ENCODE assay signal across 17 cellular contexts in the genomic region with DNA sequence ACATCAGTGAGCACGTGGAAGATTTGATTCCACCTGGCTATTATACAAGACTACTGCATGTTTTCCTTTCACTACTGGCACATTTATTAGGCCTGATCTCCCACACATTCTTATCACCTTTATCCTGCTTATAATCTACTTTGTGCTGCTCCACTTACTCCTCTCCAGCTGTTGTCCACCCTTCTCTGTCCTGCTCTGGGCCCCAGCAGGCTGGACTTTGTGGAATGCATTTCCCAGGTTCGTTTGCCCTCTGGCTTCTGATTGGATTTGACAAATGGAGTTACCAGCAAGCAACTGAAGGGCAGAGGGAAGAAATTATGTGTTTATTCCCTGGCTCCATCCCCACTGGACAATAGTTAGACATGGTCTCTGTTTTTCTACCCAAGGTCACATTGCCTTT.
DNase-seq lines count a peak whose midpoint lies in the region; ATAC-seq and TF ChIP-seq lines count a peak whose summit lies in the region.
"Had no signal": no experiment of that assay in that cellular context is flagged by ENCODE, and none has a peak within 500 bp of the region (broad histone marks: within the 10 kb centered on the region; RNA-seq: fewer than 3 reads in every experiment).

No MANE protein-coding gene starts in this region.

- H3K4me3 ChIP-seq in IMR-90 (ENCODE audit: insufficient read depth, low read depth, low read length) (no peak overlapping the region), neuronal stem cell (ENCODE audit: low read length in 2 of 2) (no peak overlapping the region), ovary (no peak overlapping the region)
- H3K4me3 ChIP-seq: HAP-1 had no signal

- H3K27me3 ChIP-seq in IMR-90 (ENCODE audit: control insufficient read depth, insufficient read depth, low read length) (no peaks in the 10 kb centered on the region), neuronal stem cell (ENCODE audit: control insufficient read depth in 3 of 3, insufficient read depth in 3 of 3, low read depth in 1 of 3, low read length in 3 of 3) (no peaks in the 10 kb centered on the region), ovary (no peaks in the 10 kb centered on the region)

- H3K4ac ChIP-seq in IMR-90 (ENCODE audit: low read depth, low read length) (no peak overlapping the region), neuronal stem cell (ENCODE audit: low read length) (no peak overlapping the region)

- ATAC-seq in IMR-90 (ENCODE audit: low read depth) (no peak), SK-N-SH treated with all-trans-retinoic acid at 6 μM for 48 hours (peak; percentile 68)
- ATAC-seq: PC-3 had no signal

- no peaks in the 10 kb centered on the region for H3K9me1 ChIP-seq in IMR-90 (ENCODE audit: insufficient read depth, low read length)

- H3K4me2 ChIP-seq in IMR-90 (ENCODE audit: low read depth, low read length): no peak overlapping the region
- H3K4me2 ChIP-seq in neuronal stem cell (ENCODE audit: insufficient read depth, low read length, poor library complexity, severe bottlenecking): no peak overlapping the region

- H3K79me1 ChIP-seq in IMR-90 (ENCODE audit: low read depth in 1 of 2, low read length in 2 of 2) (no peaks in the 10 kb centered on the region), neuronal stem cell (ENCODE audit: low read depth, low read length) (no peaks in the 10 kb centered on the region)

- POLR2A ChIA-PET in IMR-90 (lab: Charles Lee; ENCODE audit: unreplicated experiment): no interaction called here

- no peak for TF ChIP-seq POLR2A in IMR-90 (IDR thresholded peaks at IDR 0.05; ENCODE audit: low read depth, low read length)
- TF ChIP-seq POLR2A in ovary (IDR thresholded peaks at IDR 0.05): no peak

- intact Hi-C loops in IMR-90 (cut with micrococcal nuclease) (no loop called here), ovary (cut with DNase I) (no loop called here)

- no peak for TF ChIP-seq CTCF in IMR-90 (conservative IDR thresholded peaks at IDR 0.05; ENCODE audit: low read depth, low read length)
- no peak for TF ChIP-seq CTCF in ovary (IDR thresholded peaks at IDR 0.05)

- H2BK12ac ChIP-seq in neuronal stem cell (ENCODE audit: low read length): no peak overlapping the region

- H3K18ac ChIP-seq in IMR-90 (ENCODE audit: low read depth, low read length) (no peak overlapping the region), neuronal stem cell (ENCODE audit: low read length) (no peak overlapping the region)

- no peak for TF ChIP-seq EP300 in ovary (IDR thresholded peaks at IDR 0.05)

- BruUV-seq in IMR-90 (replicated peaks; lab: Mats Ljungman, UMichigan): no TSS peak

- H2BK120ac ChIP-seq in IMR-90 (ENCODE audit: low read depth, low read length) (no peak overlapping the region), neuronal stem cell (ENCODE audit: low read depth, low read length) (no peak overlapping the region)

- H3K23ac ChIP-seq in IMR-90 (ENCODE audit: low read depth, low read length): no peak overlapping the region
- H3K23ac ChIP-seq in neuronal stem cell (ENCODE audit: low read depth, low read length, poor library complexity): no peak overlapping the region

- no peak overlapping the region for H2BK15ac ChIP-seq in IMR-90 (ENCODE audit: low read depth, low read length)
- H2BK15ac ChIP-seq in neuronal stem cell (ENCODE audit: low read length): no peak overlapping the region

- H3K9me3 ChIP-seq in IMR-90 (ENCODE audit: control insufficient read depth, insufficient read depth, low read length) (peaks cover 2% of the 10 kb centered on the region), neuronal stem cell (replicated peaks in 1 of 2; ENCODE audit: control insufficient read depth in 2 of 2, insufficient read depth in 1 of 2, low read depth in 1 of 2, low read length in 2 of 2) (peaks cover 0 to 10% of the 10 kb centered on the region in 2 donors), ovary (no peaks in the 10 kb centered on the region)
- H3K9me3 ChIP-seq: HAP-1 had no signal

- CTCF ChIA-PET in IMR-90 (lab: Yijun Ruan, JAX): no interaction called here

- TF ChIP-seq RAD21 in IMR-90 (IDR thresholded peaks at IDR 0.05; ENCODE audit: low read length): no peak

- no peak overlapping the region for H4K5ac ChIP-seq in IMR-90 (ENCODE audit: low read depth, low read length)

- no peak overlapping the region for H2AK9ac ChIP-seq in IMR-90 (replicated peaks; ENCODE audit: low read depth, low read length, poor library complexity)

- peak overlapping the region; percentile 9; the same call in 1 of the 2 replicates for H4K91ac ChIP-seq in IMR-90 (ENCODE audit: insufficient read depth, low read depth, low read length)
- H4K91ac ChIP-seq in neuronal stem cell (ENCODE audit: low read depth, low read length, poor library complexity): no peak overlapping the region

- H3K4me1 ChIP-seq in IMR-90 (ENCODE audit: control insufficient read depth, insufficient read depth, low read length): no peaks in the 10 kb centered on the region
- peaks cover 0 to 5% of the 10 kb centered on the region in 2 donors for H3K4me1 ChIP-seq in neuronal stem cell (ENCODE audit: control insufficient read depth in 2 of 2, insufficient read depth in 1 of 2, low read depth in 1 of 2, low read length in 2 of 2)
- no peaks in the 10 kb centered on the region for H3K4me1 ChIP-seq in ovary (ENCODE audit: insufficient read depth)
- H3K4me1 ChIP-seq: HAP-1 had no signal

- H3K36me3 ChIP-seq in IMR-90 (ENCODE audit: control insufficient read depth, insufficient read depth, low read length) (no peaks in the 10 kb centered on the region), neuronal stem cell (replicated peaks in 1 of 2; ENCODE audit: control insufficient read depth in 2 of 2, insufficient read depth in 2 of 2, low read length in 2 of 2) (no peaks in the 10 kb centered on the region), ovary (no peaks in the 10 kb centered on the region)
- H3K36me3 ChIP-seq: HAP-1 had no signal

- H3K9ac ChIP-seq in IMR-90 (ENCODE audit: low read depth, low read length) (no peak overlapping the region), neuronal stem cell (ENCODE audit: low read depth, low read length, poor library complexity) (no peak overlapping the region)

- no peak overlapping the region for H2BK5ac ChIP-seq in IMR-90 (ENCODE audit: low read depth, low read length, poor library complexity, severe bottlenecking)
- H2BK5ac ChIP-seq in neuronal stem cell (ENCODE audit: low read length): no peak overlapping the region

- H2AFZ ChIP-seq in IMR-90 (replicated peaks; ENCODE audit: low read length, poor library complexity) (no peak overlapping the region), neuronal stem cell (ENCODE audit: low read length) (no peak overlapping the region)

- no CpG with 5 or more reads among the region's 2 CpGs for WGBS in IMR-90 (ENCODE audit: extremely low coverage in 2 of 2, insufficient read length in 1 of 2), 2 experiments
- WGBS in neuronal stem cell (ENCODE audit: extremely low coverage in 2 of 2, insufficient read length in 2 of 2, insufficient replicate concordance in 1 of 2), 2 donors: no CpG with 5 or more reads among the region's 2 CpGs
- WGBS in ovary, 3 donors: 9 to 24% (median 15%) methylated on average over 2 of the region's 2 CpGs

- H3K27ac ChIP-seq in IMR-90 (ENCODE audit: insufficient read depth, low read length) (no peak overlapping the region), neuronal stem cell (replicated peaks; ENCODE audit: low read length) (peak overlapping the region; percentile 34), ovary (no peak overlapping the region)

- in situ Hi-C loops in IMR-90 (cut with MboI; ENCODE audit: low sequenced_read_pairs): no loop called here

- dilution Hi-C loops in IMR-90 (cut with HindIII; ENCODE audit: low sequenced_read_pairs, unreplicated experiment): no loop called here

- H2BK20ac ChIP-seq in IMR-90 (ENCODE audit: low read depth, low read length): no peak overlapping the region

- H3K14ac ChIP-seq in IMR-90 (replicated peaks; ENCODE audit: low read depth, low read length) (no peak overlapping the region), neuronal stem cell (ENCODE audit: low read length) (no peak overlapping the region)

- DNase-seq in DMS 273 (lab: John Stamatoyannopoulos, UW; ENCODE audit: unreplicated experiment) (peak; percentile 54), IMR-90 (no peak), neuronal stem cell (ENCODE audit: low spot score) (peak; percentile 14), superior temporal gyrus (ENCODE audit: extremely low spot score) (no peak), ovary (no peak), cortex of kidney (lab: John Stamatoyannopoulos, UW) (no peak)
- DNase-seq: Calu3; DMS53; HFFc6; KBM-7; MM.1S; NCI-H2029; NCI-H2227 treated with DMSO at 0.1 percent for 48 hours; NK-92 treated with Interleukin-12 subunit alpha and Interleukin-12 subunit beta, amount 100 ng/mL, for 24 hours; PC-3 had no signal

- no peak overlapping the region for H4K8ac ChIP-seq in IMR-90 (ENCODE audit: low read depth in 2 of 2, low read length in 2 of 2)
- no peak overlapping the region for H4K8ac ChIP-seq in neuronal stem cell (ENCODE audit: low read depth, low read length)

- H2AK5ac ChIP-seq in IMR-90 (ENCODE audit: low read depth, low read length) (no peak overlapping the region), neuronal stem cell (ENCODE audit: low read depth, low read length) (no peak overlapping the region)

- H3K56ac ChIP-seq in IMR-90 (ENCODE audit: extremely low read depth, insufficient read depth, low read length): no peak overlapping the region

- H4K20me1 ChIP-seq in IMR-90 (ENCODE audit: insufficient read depth, low read length): no peaks in the 10 kb centered on the region

TF ChIP-seq in IMR-90, 13 proteins besides CTCF, POLR2A, EP300 and RAD21 (continues in another document):
- TF ChIP-seq BHLHE40 (IDR thresholded peaks at IDR 0.05; ENCODE audit: low read depth, low read length): no peak
- no peak for TF ChIP-seq RFX5 (IDR thresholded peaks at IDR 0.05; ENCODE audit: low read depth, low read length)
- TF ChIP-seq SMC3 (IDR thresholded peaks at IDR 0.05; ENCODE audit: low read depth, low read length): no peak

TF ChIP-seq in SK-N-SH treated with all-trans-retinoic acid at 6 μM for 48 hours, 23 proteins besides CTCF, POLR2A, EP300 and RAD21 (continues in another document):
- TF ChIP-seq, protein P1, sequence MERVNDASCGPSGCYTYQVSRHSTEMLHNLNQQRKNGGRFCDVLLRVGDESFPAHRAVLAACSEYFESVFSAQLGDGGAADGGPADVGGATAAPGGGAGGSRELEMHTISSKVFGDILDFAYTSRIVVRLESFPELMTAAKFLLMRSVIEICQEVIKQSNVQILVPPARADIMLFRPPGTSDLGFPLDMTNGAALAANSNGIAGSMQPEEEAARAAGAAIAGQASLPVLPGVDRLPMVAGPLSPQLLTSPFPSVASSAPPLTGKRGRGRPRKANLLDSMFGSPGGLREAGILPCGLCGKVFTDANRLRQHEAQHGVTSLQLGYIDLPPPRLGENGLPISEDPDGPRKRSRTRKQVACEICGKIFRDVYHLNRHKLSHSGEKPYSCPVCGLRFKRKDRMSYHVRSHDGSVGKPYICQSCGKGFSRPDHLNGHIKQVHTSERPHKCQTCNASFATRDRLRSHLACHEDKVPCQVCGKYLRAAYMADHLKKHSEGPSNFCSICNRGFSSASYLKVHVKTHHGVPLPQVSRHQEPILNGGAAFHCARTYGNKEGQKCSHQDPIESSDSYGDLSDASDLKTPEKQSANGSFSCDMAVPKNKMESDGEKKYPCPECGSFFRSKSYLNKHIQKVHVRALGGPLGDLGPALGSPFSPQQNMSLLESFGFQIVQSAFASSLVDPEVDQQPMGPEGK (CRISPR knock-in tag; IDR thresholded peaks at IDR 0.05; ENCODE audit: borderline replicate concordance): no peak
- no peak for TF ChIP-seq ZNF8 (CRISPR knock-in tag; IDR thresholded peaks at IDR 0.05)
- no peak for TF ChIP-seq OSR1 (CRISPR knock-in tag; IDR thresholded peaks at IDR 0.05)

Comparison
In these comparisons a context has a peak if more than half of its experiments do, and no peak if none do; other contexts are left out.
1. DNase-seq: peak in DMS 273 (single experiment) and neuronal stem cell (single experiment); none in IMR-90 (single experiment), superior temporal gyrus (single experiment), ovary (0 of 5) and cortex of kidney (single experiment).